Comparison of ENCODE assay signal across 13 cellular contexts in the genomic region with DNA sequence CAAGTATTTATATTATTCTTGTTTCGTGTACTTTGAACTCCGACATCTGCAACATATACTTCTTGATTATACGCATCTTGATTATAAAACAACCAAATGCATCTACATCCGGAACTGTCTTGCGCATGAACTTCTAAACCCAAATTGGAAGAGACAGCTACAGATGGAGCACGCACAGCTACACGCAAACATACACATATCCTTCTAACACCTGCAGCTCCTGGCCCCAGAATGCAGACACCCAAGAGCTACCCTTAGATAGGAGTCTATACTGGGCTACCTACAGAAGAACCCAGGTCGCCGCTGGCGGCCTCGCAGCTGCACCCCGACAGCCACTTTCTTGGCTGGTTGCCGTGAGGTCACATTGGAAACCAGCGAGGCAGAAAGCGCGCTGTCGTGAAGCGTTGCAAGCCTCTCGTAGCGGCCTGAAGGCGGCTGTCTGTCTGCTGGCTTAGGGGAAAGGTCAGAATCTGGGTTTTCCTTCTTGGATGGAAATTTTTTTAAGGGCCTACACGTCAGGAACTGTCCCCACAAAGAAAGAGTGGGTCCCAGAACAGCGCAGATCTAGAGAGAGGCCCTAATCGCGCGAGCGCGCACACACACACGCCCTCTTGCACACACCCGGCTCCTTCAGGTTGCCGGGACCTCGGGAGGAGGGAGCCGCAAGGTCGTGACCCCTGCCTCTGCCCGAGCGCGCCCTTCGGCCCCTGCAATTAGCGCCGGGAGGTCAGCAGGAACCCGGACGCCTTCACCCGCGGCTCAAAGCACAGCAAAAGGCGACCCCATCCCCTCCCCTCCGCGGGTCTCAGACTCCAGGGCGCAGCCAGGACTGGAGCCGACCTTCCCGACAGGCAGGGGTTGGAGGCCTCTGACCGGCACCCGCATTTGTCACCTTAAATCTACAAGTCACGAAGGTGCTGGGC. TPM values are rescaled to one million over a fixed set of nuclear protein-coding genes. Genes with fewer than 3 reads are reported as not detected.
DNase-seq lines count a peak whose midpoint lies in the region; ATAC-seq and TF ChIP-seq lines count a peak whose summit lies in the region.
"Had no signal": no experiment of that assay in that cellular context is flagged by ENCODE, and none has a peak within 500 bp of the region (broad histone marks: within the 10 kb centered on the region; RNA-seq: fewer than 3 reads in every experiment).

No MANE protein-coding gene starts in this region.

- H3K4me1 Mint-ChIP-seq in activated naive CD8-positive, alpha-beta T cell treated with anti-CD3 and anti-CD28 coated beads for 36 hours = peaks cover 10% of the 10 kb centered on the region
- H3K4me1 Mint-ChIP-seq in activated naive CD8-positive, alpha-beta T cell treated with anti-CD3 and anti-CD28 coated beads, Interleukin-2, amount 50 U/mL, for 24 hours = peaks cover 8% of the 10 kb centered on the region
- H3K4me1 Mint-ChIP-seq in type B pancreatic cell (ENCODE audit: unreplicated experiment) (peaks cover 49% of the 10 kb centered on the region), natural killer cell (peaks cover 0 to 4% of the 10 kb centered on the region in 2 donors)

- H3K27ac Mint-ChIP-seq in activated naive CD8-positive, alpha-beta T cell treated with anti-CD3 and anti-CD28 coated beads for 36 hours = peak overlapping the region; percentile 29
- H3K27ac Mint-ChIP-seq in activated naive CD8-positive, alpha-beta T cell treated with anti-CD3 and anti-CD28 coated beads, Interleukin-2, amount 50 U/mL, for 24 hours = no peak overlapping the region
- H3K27ac Mint-ChIP-seq in type B pancreatic cell (peak overlapping the region; percentile 91), natural killer cell (no peak overlapping the region)
- H3K27ac Mint-ChIP-seq: stimulated activated memory B cell treated with anti-CD40 and anti-IgM and Interleukin-4, amounts not matched to agents 10 μg/mL and 1 μg/mL and 100 μg/mL, for 72 hours had no signal

- H3K9me3 ChIP-seq in Panc1 (ENCODE audit: control insufficient read depth, insufficient read depth, low read depth, low read length) = no peaks in the 10 kb centered on the region
- no peaks in the 10 kb centered on the region for H3K9me3 ChIP-seq in iPS-15b (ENCODE audit: control insufficient read depth, insufficient read depth, low read length)

- no peaks in the 10 kb centered on the region; the same call in 1 of the 2 replicates for H3K27me3 ChIP-seq in Panc1 (ENCODE audit: control insufficient read depth, insufficient read depth, low read length)
- H3K27me3 ChIP-seq in iPS-15b (ENCODE audit: control insufficient read depth, insufficient read depth, low read length) = peaks cover 84% of the 10 kb centered on the region

- H3K4me3 Mint-ChIP-seq in activated naive CD8-positive, alpha-beta T cell treated with anti-CD3 and anti-CD28 coated beads for 36 hours = no peak overlapping the region
- no peak overlapping the region for H3K4me3 Mint-ChIP-seq in activated naive CD8-positive, alpha-beta T cell treated with anti-CD3 and anti-CD28 coated beads, Interleukin-2, amount 50 U/mL, for 24 hours
- H3K4me3 Mint-ChIP-seq in type B pancreatic cell (peak overlapping the region; percentile 88), natural killer cell (no peak overlapping the region)

- H3K27ac ChIP-seq in Panc1 (ENCODE audit: low read length) = no peak overlapping the region

- POLR2A ChIA-PET in Panc1 (lab: Charles Lee) = no interaction called here

- intact Hi-C loops in Panc1 (cut with micrococcal nuclease; ENCODE audit: unreplicated experiment) = no loop called here
- intact Hi-C loops in natural killer cell (cut with micrococcal nuclease) = no loop called here

- ATAC-seq in activated naive CD8-positive, alpha-beta T cell treated with anti-CD3 and anti-CD28 coated beads, Interleukin-2, amount 50 U/mL, for 24 hours = no peak
- ATAC-seq in Panc1 (0 out of 2 replicates have a peak, but pooled peaks have one; percentile 10), HG02588 (IDR thresholded peaks at IDR 0.05; ENCODE audit: unreplicated experiment) (no peak), HG02623 (IDR thresholded peaks at IDR 0.05; ENCODE audit: unreplicated experiment) (no peak), natural killer cell (no peak)
- ATAC-seq: stimulated activated memory B cell treated with anti-CD40 and anti-IgM and Interleukin-4, amounts not matched to agents 10 μg/mL and 1 μg/mL and 100 μg/mL, for 72 hours had no signal

- peaks cover 96% of the 10 kb centered on the region for H3K27me3 Mint-ChIP-seq in activated naive CD8-positive, alpha-beta T cell treated with anti-CD3 and anti-CD28 coated beads for 36 hours
- peaks cover 75% of the 10 kb centered on the region for H3K27me3 Mint-ChIP-seq in activated naive CD8-positive, alpha-beta T cell treated with anti-CD3 and anti-CD28 coated beads, Interleukin-2, amount 50 U/mL, for 24 hours
- H3K27me3 Mint-ChIP-seq in type B pancreatic cell (peaks cover 69% of the 10 kb centered on the region), natural killer cell (ENCODE audit: low read depth in 2 of 2) (peaks cover 54% of the 10 kb centered on the region in 2 donors)

- no peaks in the 10 kb centered on the region for H3K9me3 Mint-ChIP-seq in activated naive CD8-positive, alpha-beta T cell treated with anti-CD3 and anti-CD28 coated beads for 36 hours
- no peaks in the 10 kb centered on the region for H3K9me3 Mint-ChIP-seq in activated naive CD8-positive, alpha-beta T cell treated with anti-CD3 and anti-CD28 coated beads, Interleukin-2, amount 50 U/mL, for 24 hours
- H3K9me3 Mint-ChIP-seq in type B pancreatic cell (no peaks in the 10 kb centered on the region), natural killer cell (no peaks in the 10 kb centered on the region)
- H3K9me3 Mint-ChIP-seq: stimulated activated memory B cell treated with anti-CD40 and anti-IgM and Interleukin-4, amounts not matched to agents 10 μg/mL and 1 μg/mL and 100 μg/mL, for 72 hours had no signal

- no TSS peak for BruUV-seq in Panc1 (replicated peaks; lab: Mats Ljungman, UMichigan)

- H3K36me3 ChIP-seq in Panc1 (ENCODE audit: control insufficient read depth, insufficient read depth, low read length) (no peaks in the 10 kb centered on the region), iPS-15b (ENCODE audit: control insufficient read depth, insufficient read depth, low read length) (no peaks in the 10 kb centered on the region)

- in situ Hi-C loops in Panc1 (cut with HindIII; ENCODE audit: low pct_unique_long_range_greater_than_20kb, low sequenced_read_pairs) = no loop called here

- H3K36me3 Mint-ChIP-seq in activated naive CD8-positive, alpha-beta T cell treated with anti-CD3 and anti-CD28 coated beads for 36 hours = no peaks in the 10 kb centered on the region
- H3K36me3 Mint-ChIP-seq in activated naive CD8-positive, alpha-beta T cell treated with anti-CD3 and anti-CD28 coated beads, Interleukin-2, amount 50 U/mL, for 24 hours (ENCODE audit: low read depth) = no peaks in the 10 kb centered on the region
- H3K36me3 Mint-ChIP-seq in type B pancreatic cell = peaks cover 5% of the 10 kb centered on the region
- no peaks in the 10 kb centered on the region for H3K36me3 Mint-ChIP-seq in natural killer cell
- H3K36me3 Mint-ChIP-seq: stimulated activated memory B cell treated with anti-CD40 and anti-IgM and Interleukin-4, amounts not matched to agents 10 μg/mL and 1 μg/mL and 100 μg/mL, for 72 hours had no signal

- TF ChIP-seq CTCF in Panc1 (IDR thresholded peaks at IDR 0.05) (no peak), type B pancreatic cell (conservative IDR thresholded peaks at IDR 0.05) (no peak), natural killer cell (IDR thresholded peaks at IDR 0.05) (no peak)

- CTCF ChIA-PET in Panc1 (lab: Charles Lee) = interaction anchor here (1.5 kb wide), 1 partner anchor 1086 kb away, joined by 4 read pairs; no protein-coding TSS in a partner anchor

- no peak overlapping the region for H3K4me3 ChIP-seq in Panc1 (ENCODE audit: low read depth in 2 of 2, low read length in 2 of 2)
- peak overlapping the region; percentile 39 for H3K4me3 ChIP-seq in iPS-15b (ENCODE audit: low read depth, low read length)

- H3K9ac ChIP-seq in iPS-15b (ENCODE audit: low read depth, low read length) = no peak overlapping the region

- no peak for DNase-seq in activated naive CD8-positive, alpha-beta T cell treated with anti-CD3 and anti-CD28 coated beads for 36 hours
- no peak for DNase-seq in activated naive CD8-positive, alpha-beta T cell treated with anti-CD3 and anti-CD28 coated beads, Interleukin-2, amount 50 U/mL, for 24 hours
- DNase-seq in Panc1 (ENCODE audit: low read depth, low spot score) (no peak), type B pancreatic cell (ENCODE audit: extremely low spot score, unreplicated experiment) (no peak), natural killer cell (no peak)
- DNase-seq: activated gamma-delta T cell, AML-193, NCI-H1694 treated with DMSO at 0.1 percent for 48 hours, SW 1271 had no signal

- H3K4me1 ChIP-seq in Panc1 (ENCODE audit: control insufficient read depth, insufficient read depth, low read length) (no peaks in the 10 kb centered on the region), iPS-15b (ENCODE audit: control insufficient read depth, insufficient read depth, low read length) (peaks cover 15% of the 10 kb centered on the region)

RNA-seq across cellular contexts. Expression of a gene that starts 17.0 kb away (rescaled TPM):
- total RNA-seq in activated naive CD8-positive, alpha-beta T cell treated with anti-CD3 and anti-CD28 coated beads for 36 hours = not detected
- 5.1 TPM for total RNA-seq in Panc1 (2021; ENCODE audit: unreplicated experiment)
- 2.5 TPM for polyA plus RNA-seq in Panc1 (2012; ENCODE audit: insufficient read length)
- 102 and 130 TPM in 2 replicates for total RNA-seq in type B pancreatic cell (ENCODE audit: low replicate concordance)
- under 1 TPM in 1 of 3 donors, not detected in 2; 0.05 TPM for total RNA-seq in natural killer cell

Comparison
In these comparisons a context has a peak if more than half of its experiments do, and no peak if none do; other contexts are left out.
1. H3K27ac Mint-ChIP-seq: peak in activated naive CD8-positive, alpha-beta T cell treated with anti-CD3 and anti-CD28 coated beads for 36 hours (single experiment) and type B pancreatic cell (single experiment); none in activated naive CD8-positive, alpha-beta T cell treated with anti-CD3 and anti-CD28 coated beads, Interleukin-2, amount 50 U/mL, for 24 hours (single experiment) and natural killer cell (0 of 2).
2. RNA of a gene that starts 17.0 kb away (total RNA-seq): 102 to 130 TPM in type B pancreatic cell; 5.1 TPM in Panc1 (single experiment), not detected in activated naive CD8-positive, alpha-beta T cell treated with anti-CD3 and anti-CD28 coated beads for 36 hours and 0.05 TPM in natural killer cell; every median in the first group is over 10 times any median in the second.